ENCODE assay signal across 28 cellular contexts in genomic region chr4:61889117-61889516, GRCh38.
"Had no signal": no experiment of that assay in that cellular context is flagged by ENCODE, and none has a peak within 500 bp of the region (broad histone marks: within the 10 kb centered on the region; RNA-seq: fewer than 3 reads in every experiment).

No MANE protein-coding gene starts in this region.

- H3K9me3 ChIP-seq: colonic mucosa, esophagus muscularis mucosa, esophagus squamous epithelium, gastrocnemius medialis, gastroesophageal sphincter, heart left ventricle, heart right ventricle had no signal

- FAIRE-seq: colon, endometrium, endothelial cell of umbilical vein, frontal cortex had no signal

- H3K4me3 ChIP-seq: colonic mucosa, coronary artery, dorsolateral prefrontal cortex, esophagus muscularis mucosa, esophagus squamous epithelium, gastrocnemius medialis, gastroesophageal sphincter, heart left ventricle, heart right ventricle had no signal

- H3K9me3 Mint-ChIP-seq: dendritic cell treated with granulocyte-macrophage colony-stimulating factor and Interleukin-4, amounts not matched to agents 40 ng/mL and 50 ng/mL, for 4 days; endodermal cell had no signal

- H3K27ac ChIP-seq: colonic mucosa, coronary artery, dorsolateral prefrontal cortex, epithelial cell of prostate, esophagus muscularis mucosa, esophagus squamous epithelium, foreskin keratinocyte, gastrocnemius medialis, gastroesophageal sphincter, heart left ventricle, heart right ventricle had no signal

- H3K36me3 ChIP-seq: colonic mucosa, esophagus muscularis mucosa, esophagus squamous epithelium, gastrocnemius medialis, gastroesophageal sphincter, heart left ventricle, heart right ventricle had no signal

- H3K27me3 Mint-ChIP-seq: dendritic cell treated with granulocyte-macrophage colony-stimulating factor and Interleukin-4, amounts not matched to agents 40 ng/mL and 50 ng/mL, for 4 days; effector memory CD8-positive, alpha-beta T cell had no signal

- H3K4me3 Mint-ChIP-seq: dendritic cell treated with granulocyte-macrophage colony-stimulating factor and Interleukin-4, amounts not matched to agents 40 ng/mL and 50 ng/mL, for 4 days; effector memory CD8-positive, alpha-beta T cell; endodermal cell had no signal

- H3K4me1 ChIP-seq: colonic mucosa, esophagus muscularis mucosa, esophagus squamous epithelium, foreskin keratinocyte, gastrocnemius medialis, gastroesophageal sphincter, heart left ventricle had no signal

- H3K27me3 ChIP-seq: colonic mucosa, dorsolateral prefrontal cortex, esophagus muscularis mucosa, esophagus squamous epithelium, foreskin keratinocyte, gastrocnemius medialis, gastroesophageal sphincter, heart left ventricle, heart right ventricle had no signal

- DNase-seq: colonic mucosa; cortex of kidney; dermis blood vessel endothelial cell; dorsolateral prefrontal cortex; effector CD4-positive, alpha-beta T cell; effector CD8-positive, alpha-beta T cell; effector memory CD4-positive, alpha-beta T cell; effector memory CD8-positive, alpha-beta T cell; endodermal cell; erythroblast; esophagus squamous epithelium; foreskin fibroblast; foreskin keratinocyte; gastrocnemius medialis; glutamatergic neuron; head of caudate nucleus; heart left ventricle; heart right ventricle had no signal

- H3K27ac Mint-ChIP-seq: dendritic cell treated with granulocyte-macrophage colony-stimulating factor and Interleukin-4, amounts not matched to agents 40 ng/mL and 50 ng/mL, for 4 days; effector memory CD8-positive, alpha-beta T cell; endodermal cell had no signal

- ATAC-seq: effector memory CD8-positive, alpha-beta T cell; esophagus mucosa; foreskin keratinocyte; gastrocnemius medialis; gastroesophageal sphincter; heart left ventricle; heart right ventricle had no signal
